1 cellular context compared by ENCODE assay signal in the genomic region with DNA sequence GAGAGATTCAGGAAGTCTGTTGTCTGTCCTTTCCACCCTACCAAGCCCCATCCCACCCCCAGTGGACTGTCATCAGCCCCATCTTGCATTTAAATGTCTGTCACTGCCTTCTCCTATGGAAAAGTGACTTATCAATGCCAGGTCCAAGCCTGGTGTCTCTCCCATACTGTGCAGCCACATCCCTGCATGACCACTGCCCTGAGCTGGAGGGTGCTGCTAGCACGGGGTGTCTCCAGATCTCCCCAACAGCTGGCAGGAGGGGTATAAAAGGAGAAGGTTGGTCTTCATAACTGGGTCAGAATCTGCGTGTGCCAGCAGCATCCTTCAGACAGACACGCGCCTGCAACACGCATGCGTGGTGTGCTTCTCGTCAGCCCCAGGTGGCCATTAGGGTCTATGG.
TF ChIP-seq lines count a peak whose summit lies in the region.

No MANE protein-coding gene starts in this region.

TF ChIP-seq in IMR-90, 13 proteins besides CTCF, POLR2A, EP300 and RAD21:
- TF ChIP-seq, protein P1, sequence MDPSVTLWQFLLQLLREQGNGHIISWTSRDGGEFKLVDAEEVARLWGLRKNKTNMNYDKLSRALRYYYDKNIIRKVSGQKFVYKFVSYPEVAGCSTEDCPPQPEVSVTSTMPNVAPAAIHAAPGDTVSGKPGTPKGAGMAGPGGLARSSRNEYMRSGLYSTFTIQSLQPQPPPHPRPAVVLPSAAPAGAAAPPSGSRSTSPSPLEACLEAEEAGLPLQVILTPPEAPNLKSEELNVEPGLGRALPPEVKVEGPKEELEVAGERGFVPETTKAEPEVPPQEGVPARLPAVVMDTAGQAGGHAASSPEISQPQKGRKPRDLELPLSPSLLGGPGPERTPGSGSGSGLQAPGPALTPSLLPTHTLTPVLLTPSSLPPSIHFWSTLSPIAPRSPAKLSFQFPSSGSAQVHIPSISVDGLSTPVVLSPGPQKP (IDR thresholded peaks at IDR 0.05; ENCODE audit: borderline replicate concordance, low read depth, low read length): no peak
- no peak for TF ChIP-seq CHD1 (IDR thresholded peaks at IDR 0.05; ENCODE audit: low read depth, low read length)
- TF ChIP-seq, protein P2, sequence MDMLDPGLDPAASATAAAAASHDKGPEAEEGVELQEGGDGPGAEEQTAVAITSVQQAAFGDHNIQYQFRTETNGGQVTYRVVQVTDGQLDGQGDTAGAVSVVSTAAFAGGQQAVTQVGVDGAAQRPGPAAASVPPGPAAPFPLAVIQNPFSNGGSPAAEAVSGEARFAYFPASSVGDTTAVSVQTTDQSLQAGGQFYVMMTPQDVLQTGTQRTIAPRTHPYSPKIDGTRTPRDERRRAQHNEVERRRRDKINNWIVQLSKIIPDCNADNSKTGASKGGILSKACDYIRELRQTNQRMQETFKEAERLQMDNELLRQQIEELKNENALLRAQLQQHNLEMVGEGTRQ (IDR thresholded peaks at IDR 0.05; ENCODE audit: low read depth, low read length): no peak
- no peak for TF ChIP-seq RCOR1 (IDR thresholded peaks at IDR 0.05; ENCODE audit: insufficient replicate concordance, low read length)
- no peak for TF ChIP-seq SMC3 (IDR thresholded peaks at IDR 0.05; ENCODE audit: low read depth, low read length)
- TF ChIP-seq MXI1 (IDR thresholded peaks at IDR 0.05; ENCODE audit: borderline replicate concordance, low read depth, low read length): no peak
- no peak for TF ChIP-seq CEBPB (IDR thresholded peaks at IDR 0.05; ENCODE audit: low read depth, low read length)
- no peak for TF ChIP-seq MAFK (IDR thresholded peaks at IDR 0.05; ENCODE audit: low read depth, low read length)
- TF ChIP-seq NFE2L2 (IDR thresholded peaks at IDR 0.05; ENCODE audit: low read depth, low read length): no peak
